Comparison of ENCODE assay signal across 9 cellular contexts in the genomic region with DNA sequence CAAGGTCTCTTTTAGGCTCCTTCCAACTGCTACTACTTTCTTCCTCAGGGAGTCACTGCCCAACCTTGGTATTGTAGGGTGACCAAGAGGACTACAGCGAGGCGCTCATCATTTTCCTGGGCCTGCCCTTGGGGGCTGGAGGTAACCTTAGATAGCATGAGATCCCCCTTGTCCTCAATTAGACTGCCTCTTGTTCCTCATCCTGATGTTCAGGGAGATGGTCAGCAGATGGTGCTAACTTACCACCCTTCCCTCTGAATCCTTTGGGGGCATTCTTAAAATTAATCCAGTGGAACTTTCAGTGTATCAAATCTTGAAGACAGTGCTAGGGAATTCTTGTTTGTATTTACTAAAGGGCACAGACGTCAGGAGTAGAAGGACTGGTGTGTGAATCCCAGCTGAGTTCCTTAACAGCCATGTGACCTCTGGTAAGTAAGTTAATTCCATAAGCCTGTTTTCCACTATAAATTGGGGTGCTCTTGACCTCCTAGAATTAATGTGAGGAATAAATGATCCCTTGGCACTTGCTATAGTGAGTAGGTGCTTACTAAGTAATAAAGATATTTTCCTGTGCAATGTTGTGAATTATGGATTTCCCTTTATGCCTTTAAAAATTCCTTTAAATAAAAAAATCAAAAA. TPM values are rescaled to one million over a fixed set of nuclear protein-coding genes. Genes with fewer than 3 reads are reported as not detected.
DNase-seq lines count a peak whose midpoint lies in the region; ATAC-seq, FAIRE-seq and TF ChIP-seq lines count a peak whose summit lies in the region.
"Had no signal": no experiment of that assay in that cellular context is flagged by ENCODE, and none has a peak within 500 bp of the region (broad histone marks: within the 10 kb centered on the region; RNA-seq: fewer than 3 reads in every experiment).

No MANE protein-coding gene starts in this region.

- no peaks in the 10 kb centered on the region for H4K20me1 ChIP-seq in SU-DHL-6 (ENCODE audit: low read depth, low read length)

- whole genome bisulfite sequencing in small intestine, 3 donors = 40 to 64% (median 60%) methylated on average over 3 of the region's 3 CpGs

- no peaks in the 10 kb centered on the region for H3K9me3 Mint-ChIP-seq in activated CD4-positive, alpha-beta T cell treated with anti-CD3 and anti-CD28 coated beads, Interleukin-2, amount 10 ng/mL, durations not matched to agents 24 days and 14 days
- H3K9me3 Mint-ChIP-seq: activated naive CD8-positive, alpha-beta T cell treated with anti-CD3 and anti-CD28 coated beads, Interleukin-2, amount 10 ng/mL, durations not matched to agents 7 days and 5 days had no signal

- H3K9ac ChIP-seq in SU-DHL-6 (ENCODE audit: low read length) = no peak overlapping the region

- H3K4me2 ChIP-seq in SU-DHL-6 (ENCODE audit: low read depth, low read length, poor library complexity, severe bottlenecking) = no peak overlapping the region

- TF ChIP-seq CTCF in SU-DHL-6 (IDR thresholded peaks at IDR 0.05; ENCODE audit: insufficient read depth, low read length, poor library complexity, severe bottlenecking) (peak; percentile 40), fibroblast of the aortic adventitia (IDR thresholded peaks at IDR 0.05; ENCODE audit: insufficient read depth, low read length) (peak; percentile 85)

- H3K9me3 ChIP-seq in MG63 (no peaks in the 10 kb centered on the region), SU-DHL-6 (ENCODE audit: insufficient read depth, low read length) (no peaks in the 10 kb centered on the region), small intestine (ENCODE audit: control insufficient read depth, low read depth) (no peaks in the 10 kb centered on the region)
- no peaks in the 10 kb centered on the region for H3K9me3 ChIP-seq in effector memory CD4-positive, alpha-beta T cell (ENCODE audit: control insufficient read depth, low read length)

- H3K4me1 Mint-ChIP-seq in activated CD4-positive, alpha-beta T cell treated with anti-CD3 and anti-CD28 coated beads, Interleukin-2, amount 10 ng/mL, durations not matched to agents 24 days and 14 days = peaks cover 7% of the 10 kb centered on the region

- H3K4me3 ChIP-seq in MG63 (no peak overlapping the region), SU-DHL-6 (ENCODE audit: insufficient read depth, low read length, poor library complexity, severe bottlenecking) (no peak overlapping the region), fibroblast of the aortic adventitia (ENCODE audit: low read depth, low read length) (no peak overlapping the region), small intestine (ENCODE audit: low read depth in 1 of 2, low read length in 2 of 2) (no peak overlapping the region)
- no peak overlapping the region for H3K4me3 ChIP-seq in effector memory CD4-positive, alpha-beta T cell (ENCODE audit: insufficient read depth, low read depth, low read length, poor library complexity, severe bottlenecking)

- H3K79me2 ChIP-seq in SU-DHL-6 (ENCODE audit: insufficient read depth, low read length) = peaks cover 7% of the 10 kb centered on the region

- no peak overlapping the region for H3K27ac Mint-ChIP-seq in activated CD4-positive, alpha-beta T cell treated with anti-CD3 and anti-CD28 coated beads, Interleukin-2, amount 10 ng/mL, durations not matched to agents 24 days and 14 days
- H3K27ac Mint-ChIP-seq: activated naive CD8-positive, alpha-beta T cell treated with anti-CD3 and anti-CD28 coated beads, Interleukin-2, amount 10 ng/mL, durations not matched to agents 7 days and 5 days had no signal

- H3K27ac ChIP-seq in SU-DHL-6 (ENCODE audit: low read depth, low read length) (no peak overlapping the region), small intestine (ENCODE audit: low read depth in 1 of 2, low read length in 1 of 2) (no peak overlapping the region)
- H3K27ac ChIP-seq in effector memory CD4-positive, alpha-beta T cell (ENCODE audit: insufficient read depth, low read length, poor library complexity, severe bottlenecking) = no peak overlapping the region

- ATAC-seq in HG03571 (IDR thresholded peaks at IDR 0.05; ENCODE audit: unreplicated experiment) = no peak

- peaks cover 4% of the 10 kb centered on the region; the same call in 1 of the 2 replicates for H3F3A ChIP-seq in SU-DHL-6 (ENCODE audit: insufficient read depth)

- DNase-seq in activated CD4-positive, alpha-beta T cell treated with anti-CD3 and anti-CD28 coated beads, Interleukin-2, amount 10 ng/mL, durations not matched to agents 24 days and 14 days = peak; percentile 73
- DNase-seq in activated CD4-positive, alpha-beta T cell treated with anti-CD3 and anti-CD28 coated beads for 1 hour = no peak
- DNase-seq in MG63 (peak; percentile 17), fibroblast of the aortic adventitia (ENCODE audit: low read depth) (peak; percentile 80), small intestine (peak; percentile 12)
- no peak for DNase-seq in effector memory CD4-positive, alpha-beta T cell
- DNase-seq: activated naive CD8-positive, alpha-beta T cell treated with anti-CD3 and anti-CD28 coated beads, Interleukin-2, amount 10 ng/mL, durations not matched to agents 7 days and 5 days had no signal

- H3K36me3 Mint-ChIP-seq in activated CD4-positive, alpha-beta T cell treated with anti-CD3 and anti-CD28 coated beads, Interleukin-2, amount 10 ng/mL, durations not matched to agents 24 days and 14 days (ENCODE audit: low read depth) = peaks cover 1% of the 10 kb centered on the region
- H3K36me3 Mint-ChIP-seq: activated naive CD8-positive, alpha-beta T cell treated with anti-CD3 and anti-CD28 coated beads, Interleukin-2, amount 10 ng/mL, durations not matched to agents 7 days and 5 days had no signal

- no peak overlapping the region for H3K4me3 Mint-ChIP-seq in activated CD4-positive, alpha-beta T cell treated with anti-CD3 and anti-CD28 coated beads, Interleukin-2, amount 10 ng/mL, durations not matched to agents 24 days and 14 days
- H3K4me3 Mint-ChIP-seq: activated naive CD8-positive, alpha-beta T cell treated with anti-CD3 and anti-CD28 coated beads, Interleukin-2, amount 10 ng/mL, durations not matched to agents 7 days and 5 days had no signal

- no peak overlapping the region for H2AFZ ChIP-seq in SU-DHL-6 (ENCODE audit: low read depth, low read length, severe bottlenecking)

- peaks cover 1% of the 10 kb centered on the region for H3K27me3 Mint-ChIP-seq in activated CD4-positive, alpha-beta T cell treated with anti-CD3 and anti-CD28 coated beads, Interleukin-2, amount 10 ng/mL, durations not matched to agents 24 days and 14 days

- no peaks in the 10 kb centered on the region for H3K9me2 ChIP-seq in SU-DHL-6 (replicated peaks; ENCODE audit: insufficient read depth, low read length)

- intact Hi-C loops in activated CD4-positive, alpha-beta T cell treated with anti-CD3 and anti-CD28 coated beads, Interleukin-2, amount 10 ng/mL, durations not matched to agents 24 days and 14 days (cut with micrococcal nuclease) = loop anchor here (1.0 to 10.0 kb wide), 3 partner anchors 82 to 344 kb away; a partner anchor contains a TSS

- no peaks in the 10 kb centered on the region for H3K4me1 ChIP-seq in small intestine (ENCODE audit: control insufficient read depth in 2 of 2, insufficient read depth in 1 of 2, low read depth in 1 of 2, low read length in 1 of 2)
- no peaks in the 10 kb centered on the region for H3K4me1 ChIP-seq in effector memory CD4-positive, alpha-beta T cell (ENCODE audit: control insufficient read depth, insufficient read depth, low read length, poor library complexity, severe bottlenecking)

- no peaks in the 10 kb centered on the region for H3K36me3 ChIP-seq in MG63
- no peaks in the 10 kb centered on the region for H3K36me3 ChIP-seq in SU-DHL-6 (ENCODE audit: low read length)
- H3K36me3 ChIP-seq in small intestine (ENCODE audit: control insufficient read depth in 2 of 2, insufficient read depth in 2 of 2, low read length in 2 of 2) = no peaks in the 10 kb centered on the region
- no peaks in the 10 kb centered on the region for H3K36me3 ChIP-seq in effector memory CD4-positive, alpha-beta T cell (ENCODE audit: control insufficient read depth, insufficient read depth, low read length)

- FAIRE-seq in small intestine (lab: Jason Lieb, UNC) = no peak

- no peaks in the 10 kb centered on the region for H3K27me3 ChIP-seq in MG63
- no peaks in the 10 kb centered on the region for H3K27me3 ChIP-seq in SU-DHL-6 (ENCODE audit: low read length)
- no peaks in the 10 kb centered on the region for H3K27me3 ChIP-seq in small intestine (ENCODE audit: control insufficient read depth in 2 of 2, insufficient read depth in 2 of 2, low read length in 2 of 2)
- no peaks in the 10 kb centered on the region for H3K27me3 ChIP-seq in effector memory CD4-positive, alpha-beta T cell (replicated peaks; ENCODE audit: control insufficient read depth, insufficient read depth, low read length, poor library complexity, severe bottlenecking)

RNA-seq across cellular contexts. Expression of a gene that starts 4.1 kb away (rescaled TPM):
- 62.8 and 63.5 TPM in 2 replicates for total RNA-seq in activated CD4-positive, alpha-beta T cell treated with anti-CD3 and anti-CD28 coated beads, Interleukin-2, amount 10 ng/mL, durations not matched to agents 24 days and 14 days
- total RNA-seq in MG63 (2014; rRNA removed; shearing (Covaris generic); ENCODE audit: low replicate concordance) = 46.4 and 60.5 TPM in 2 replicates
- 40.4 and 43.8 TPM in 2 replicates for total RNA-seq in fibroblast of the aortic adventitia (ENCODE audit: low replicate concordance)
- polyA plus RNA-seq in small intestine = 10 to 100 TPM; 13.2 to 18.6 (median 18.2) TPM

RNA-seq across cellular contexts. Expression of a gene that starts 22.1 kb away (rescaled TPM):
- total RNA-seq in activated CD4-positive, alpha-beta T cell treated with anti-CD3 and anti-CD28 coated beads, Interleukin-2, amount 10 ng/mL, durations not matched to agents 24 days and 14 days = 0.02 TPM in 2 replicates
- not detected in 2 replicates for total RNA-seq in MG63 (2014; rRNA removed; shearing (Covaris generic); ENCODE audit: low replicate concordance)
- under 0.01 and 0.16 TPM in 2 replicates for total RNA-seq in fibroblast of the aortic adventitia (ENCODE audit: low replicate concordance)
- polyA plus RNA-seq in small intestine = 1 to 10 TPM in 1 of 3 donors, under 1 TPM in 2; 0.67 to 8.7 (median 0.81) TPM

RNA-seq across cellular contexts. Expression of a gene that starts 55.6 kb away (rescaled TPM):
- 59.9 and 60.1 TPM in 2 replicates for total RNA-seq in activated CD4-positive, alpha-beta T cell treated with anti-CD3 and anti-CD28 coated beads, Interleukin-2, amount 10 ng/mL, durations not matched to agents 24 days and 14 days
- 32.6 and 43.7 TPM in 2 replicates for total RNA-seq in MG63 (2014; rRNA removed; shearing (Covaris generic); ENCODE audit: low replicate concordance)
- total RNA-seq in fibroblast of the aortic adventitia (ENCODE audit: low replicate concordance) = 15.7 and 41.9 TPM in 2 replicates
- polyA plus RNA-seq in small intestine = 10 to 100 TPM in 2 of 3 donors, 1 to 10 TPM in 1; 8.4 to 12.3 (median 11.6) TPM

Comparison
In these comparisons a context has a peak if more than half of its experiments do, and no peak if none do; other contexts are left out.
1. DNase-seq: peak in activated CD4-positive, alpha-beta T cell treated with anti-CD3 and anti-CD28 coated beads, Interleukin-2, amount 10 ng/mL, durations not matched to agents 24 days and 14 days (single experiment), MG63 (single experiment), fibroblast of the aortic adventitia (single experiment) and small intestine (single experiment); none in activated CD4-positive, alpha-beta T cell treated with anti-CD3 and anti-CD28 coated beads for 1 hour (single experiment) and effector memory CD4-positive, alpha-beta T cell (0 of 3).